1 cellular context compared by ENCODE assay signal in the genomic region with DNA sequence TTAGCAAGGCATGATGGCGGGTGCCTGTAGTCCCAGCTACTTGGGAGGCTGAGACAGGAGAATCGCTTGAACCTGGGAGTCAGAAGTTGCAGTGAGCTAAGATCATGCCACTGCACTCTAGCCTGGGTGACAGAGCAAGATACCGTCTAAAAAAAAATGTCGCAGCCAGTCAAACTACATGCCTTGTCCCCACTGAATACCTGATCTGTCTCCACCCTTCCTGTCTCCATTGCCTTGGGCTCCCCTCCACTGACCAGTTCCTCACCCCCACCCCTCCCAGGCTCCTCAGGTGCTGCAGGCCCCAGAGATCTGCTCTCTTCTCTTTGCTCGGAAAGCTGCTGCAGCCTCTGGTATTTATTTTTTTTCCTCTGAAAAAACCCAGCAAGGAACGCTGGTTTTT.
TF ChIP-seq lines count a peak whose summit lies in the region.

No MANE protein-coding gene starts in this region.

TF ChIP-seq in GM12878, 131 proteins besides CTCF, POLR2A, EP300 and RAD21:
- no peak for TF ChIP-seq ZBED1 (IDR thresholded peaks at IDR 0.05; ENCODE audit: borderline replicate concordance)
